28 cellular contexts compared by ENCODE assay signal in the genomic region with DNA sequence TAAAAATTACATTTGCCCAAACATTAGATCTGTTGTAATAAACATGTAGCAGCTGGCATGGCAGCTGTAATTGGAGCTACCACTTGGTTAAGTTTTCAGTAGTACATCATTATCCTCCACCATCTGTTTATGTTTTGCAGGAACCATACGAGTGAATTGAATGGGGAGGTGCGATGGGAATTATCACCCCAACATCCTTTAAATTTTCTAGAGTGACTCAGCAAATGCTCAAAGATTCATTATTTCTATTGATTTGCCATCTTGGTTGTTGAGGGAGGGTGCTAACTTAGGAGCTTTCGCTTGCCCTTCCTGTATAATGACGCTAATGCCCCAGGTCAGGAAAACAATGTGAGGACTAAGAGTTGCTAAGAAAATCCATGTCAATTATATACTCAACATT. TPM values are rescaled to one million over a fixed set of nuclear protein-coding genes. Genes with fewer than 3 reads are reported as not detected.
"Had no signal": no experiment of that assay in that cellular context is flagged by ENCODE, and none has a peak within 500 bp of the region (broad histone marks: within the 10 kb centered on the region; RNA-seq: fewer than 3 reads in every experiment).

No MANE protein-coding gene starts in this region.

- H2AFZ ChIP-seq: neural progenitor cell, parathyroid adenoma had no signal

- H3K27ac ChIP-seq: heart left ventricle, left lung, lower lobe of right lung, neural progenitor cell, parathyroid adenoma, psoas muscle, sigmoid colon, stomach, thyroid gland, upper lobe of left lung, vagina had no signal

- ATAC-seq: activated T-cell treated with anti-CD3 and anti-CD28 coated beads, Interleukin-2, amount 50 U/mL, for 72 hours; esophagus mucosa; heart left ventricle; left lung; lower lobe of right lung; natural killer cell; psoas muscle; stimulated activated naive B cell treated with anti-CD40 and anti-IgM and Interleukin-4, amounts not matched to agents 10 μg/mL and 1 μg/mL and 100 μg/mL, for 72 hours had no signal

- H3K27me3 ChIP-seq: heart left ventricle, left lung, neural progenitor cell, sigmoid colon, stomach, thyroid gland, upper lobe of left lung, vagina had no signal

- H3K79me2 ChIP-seq: parathyroid adenoma had no signal

- DNase-seq: activated CD4-positive, alpha-beta T cell treated with anti-CD3 and anti-CD28 coated beads for 4 hours; activated CD4-positive, alpha-beta T cell treated with anti-CD3 and anti-CD28 coated beads, Interleukin-2, amount 50 U/mL, for 4 hours; activated naive CD4-positive, alpha-beta T cell; activated T-cell treated with anti-CD3 and anti-CD28 coated beads for 4 hours; activated T-cell treated with anti-CD3 and anti-CD28 coated beads, Interleukin-2, amount 50 U/mL, for 72 hours; anterior cingulate cortex; endodermal cell; foreskin fibroblast; heart left ventricle; left lung; lower lobe of right lung; mesenchymal stem cell; natural killer cell; occipital lobe; psoas muscle; sigmoid colon; stimulated activated CD4-positive, alpha-beta T cell treated with anti-CD3 and anti-CD28 coated beads, Interleukin-15, amount 100 ng/mL, for 24 hours; stimulated activated CD4-positive, alpha-beta T cell treated with anti-CD3 and anti-CD28 coated beads, Interleukin-2, amount 100 ng/mL, for 24 hours; stimulated activated naive B cell treated with anti-CD40 and anti-IgM and Interleukin-4, amounts not matched to agents 10 μg/mL and 1 μg/mL and 100 μg/mL, for 72 hours; stomach; thyroid gland; upper lobe of left lung had no signal

- H3K9me3 ChIP-seq: left lung, lower lobe of right lung, psoas muscle, thyroid gland, vagina had no signal

- H3K4me2 ChIP-seq: neural progenitor cell, smooth muscle cell had no signal

- H3K36me3 ChIP-seq: heart left ventricle, left lung, lower lobe of right lung, neural progenitor cell, sigmoid colon, stomach, thyroid gland, upper lobe of left lung, vagina had no signal

- H3K9ac ChIP-seq: neural progenitor cell, parathyroid adenoma had no signal

- H3K4me1 ChIP-seq: heart left ventricle, left lung, lower lobe of right lung, neural progenitor cell, psoas muscle, sigmoid colon, upper lobe of left lung, vagina had no signal

- FAIRE-seq: bronchial epithelial cell had no signal

- H3K4me3 ChIP-seq: heart left ventricle, left lung, lower lobe of right lung, neural progenitor cell, psoas muscle, sigmoid colon, smooth muscle cell, stomach, thyroid gland, upper lobe of left lung, vagina had no signal

RNA-seq across cellular contexts. Expression of a gene that starts 32.5 kb away (rescaled TPM):
- total RNA-seq: activated T-cell treated with anti-CD3 and anti-CD28 coated beads, Interleukin-2, amount 50 U/mL, for 72 hours; bronchial epithelial cell; endodermal cell; lower lobe of right lung had no signal

RNA-seq across cellular contexts. Expression of a gene that starts 51.7 kb away (rescaled TPM):
- total RNA-seq: endodermal cell, smooth muscle cell had no signal
- polyA plus RNA-seq: smooth muscle cell had no signal
